Comparison of ENCODE assay signal across 11 cellular contexts in the genomic region with DNA sequence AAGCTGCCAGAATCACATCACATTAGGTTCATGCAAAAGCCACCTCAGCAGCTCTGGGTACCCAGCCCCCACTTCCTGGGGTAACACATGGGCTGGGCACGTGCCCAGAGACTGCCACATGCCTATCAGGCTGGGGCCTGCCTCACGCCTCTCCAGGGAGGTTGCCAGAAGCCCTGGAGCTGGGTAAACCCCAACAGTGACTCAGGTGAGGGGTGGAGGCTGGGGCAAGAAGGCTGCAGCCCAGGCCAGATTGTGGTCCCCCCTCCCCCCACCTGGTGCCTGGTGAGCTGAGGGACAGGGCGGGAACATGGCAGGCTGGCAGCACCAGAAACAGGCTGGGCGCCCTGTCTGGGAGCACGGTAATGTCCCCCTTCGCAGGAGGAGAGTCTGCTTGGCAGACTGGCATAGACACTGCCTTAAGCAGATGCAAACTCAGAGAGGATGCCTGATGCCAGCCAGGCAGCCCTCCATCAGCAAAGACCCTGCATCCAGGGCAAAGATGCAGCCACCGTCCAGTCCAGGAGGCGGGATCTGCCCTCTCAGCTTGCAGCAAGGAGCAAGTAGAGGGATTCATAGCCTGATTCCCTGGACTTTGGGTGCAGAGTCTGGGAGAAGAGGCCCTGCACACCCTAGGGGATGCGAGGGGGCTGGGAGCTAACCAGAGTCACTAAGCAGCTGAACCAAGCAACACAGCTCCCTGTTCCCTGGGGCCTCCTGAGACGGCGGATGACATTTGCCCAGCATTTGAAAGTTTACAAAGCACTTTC. TPM values are rescaled to one million over a fixed set of nuclear protein-coding genes. Genes with fewer than 3 reads are reported as not detected.
DNase-seq lines count a peak whose midpoint lies in the region; ATAC-seq lines count a peak whose summit lies in the region.
"Had no signal": no experiment of that assay in that cellular context is flagged by ENCODE, and none has a peak within 500 bp of the region (broad histone marks: within the 10 kb centered on the region; RNA-seq: fewer than 3 reads in every experiment).

No MANE protein-coding gene starts in this region.

- H3K27me3 ChIP-seq in BLaER1 = no peaks in the 10 kb centered on the region

- H3K36me3 ChIP-seq in BLaER1 = no peaks in the 10 kb centered on the region

- peak; percentile 99 for ATAC-seq in esophagus mucosa
- no peak for ATAC-seq in HG02973 (IDR thresholded peaks at IDR 0.05; ENCODE audit: unreplicated experiment)
- ATAC-seq in HG02623 (IDR thresholded peaks at IDR 0.05; ENCODE audit: unreplicated experiment) = no peak
- no peak for ATAC-seq in GM21576 (IDR thresholded peaks at IDR 0.05; ENCODE audit: unreplicated experiment)
- ATAC-seq: K562 had no signal

- peaks cover 42% of the 10 kb centered on the region for H3K4me1 ChIP-seq in BLaER1

- H3K4me2 ChIP-seq in BLaER1 = peak overlapping the region; percentile 65

- no peaks in the 10 kb centered on the region for H4K20me1 ChIP-seq in BLaER1

- H3K9me3 ChIP-seq in BLaER1 = no peaks in the 10 kb centered on the region

- H3K27ac ChIP-seq in BLaER1 = peak overlapping the region; percentile 52
- H3K27ac ChIP-seq: C4-2B had no signal

- H3K9ac ChIP-seq in BLaER1 = no peak overlapping the region

- no peak overlapping the region for H3K4me3 ChIP-seq in BLaER1
- H3K4me3 ChIP-seq: K562 had no signal

- peak; percentile 31 for DNase-seq in HT-29 (ENCODE audit: low spot score)
- DNase-seq in activated CD4-positive, alpha-beta T cell treated with anti-CD3 and anti-CD28 coated beads for 48 hours = peak; percentile 10
- no peak for DNase-seq in OCI-M1 (lab: John Stamatoyannopoulos, UW)
- DNase-seq: mesendoderm had no signal

RNA-seq across cellular contexts. Expression of gene NGFR, which starts 28.8 kb away (rescaled TPM):
- total RNA-seq in HT-29 (2014; rRNA removed; shearing (Covaris generic)) = 0.05 TPM in 1 of 2 replicates, not detected in the other
- 6.5 TPM for total RNA-seq in esophagus mucosa

RNA-seq across cellular contexts. Expression of gene NXPH3, which starts 51.8 kb away (rescaled TPM):
- not detected in 2 replicates for total RNA-seq in HT-29 (2014; rRNA removed; shearing (Covaris generic))
- 0.16 TPM for total RNA-seq in esophagus mucosa
